In the genomic region with DNA sequence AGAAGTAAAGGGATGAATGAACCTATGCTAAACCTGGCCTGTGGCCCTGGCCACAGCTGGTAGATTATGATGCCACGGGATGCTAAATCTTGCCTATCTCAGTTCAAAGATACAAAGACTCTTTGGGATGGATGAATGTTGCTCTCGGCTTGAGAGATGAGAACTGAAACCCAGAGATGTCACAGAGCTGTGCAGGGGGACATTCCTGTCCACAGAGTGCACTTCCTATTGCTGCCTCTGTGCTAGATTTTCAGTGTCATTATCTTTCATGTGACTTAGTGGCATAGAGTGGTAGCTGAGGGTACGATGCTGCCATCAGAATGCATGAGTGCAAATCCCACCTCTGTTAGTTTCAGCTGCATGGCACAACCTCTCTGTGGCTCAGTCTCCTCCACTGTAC, we compare ENCODE assay signal across 14 cellular contexts. TPM values are rescaled to one million over a fixed set of nuclear protein-coding genes. Genes with fewer than 3 reads are reported as not detected.
DNase-seq lines count a peak whose midpoint lies in the region; ATAC-seq and TF ChIP-seq lines count a peak whose summit lies in the region.
"Had no signal": no experiment of that assay in that cellular context is flagged by ENCODE, and none has a peak within 500 bp of the region (broad histone marks: within the 10 kb centered on the region; RNA-seq: fewer than 3 reads in every experiment).

No MANE protein-coding gene starts in this region.

- intact Hi-C loops in activated CD4-positive, alpha-beta T cell treated with anti-CD3 and anti-CD28 coated beads, Interleukin-2, amount 10 ng/mL, durations not matched to agents 24 days and 14 days (cut with micrococcal nuclease): no loop called here
- intact Hi-C loops in mucosa of descending colon (cut with DNase I, micrococcal nuclease): no loop called here

- no peaks in the 10 kb centered on the region for H3K9me3 Mint-ChIP-seq in activated CD4-positive, alpha-beta T cell treated with anti-CD3 and anti-CD28 coated beads, Interleukin-2, amount 10 ng/mL, durations not matched to agents 24 days and 14 days

- H3K9me3 ChIP-seq in mucosa of descending colon: no peaks in the 10 kb centered on the region
- H3K9me3 ChIP-seq: SJSA1, tibial nerve had no signal

- no peak overlapping the region for H3K4me3 ChIP-seq in GM12865 (ENCODE audit: low read depth, low read length)
- H3K4me3 ChIP-seq in mucosa of descending colon: no peak overlapping the region
- H3K4me3 ChIP-seq: cardiac muscle cell, SJSA1, tibial nerve had no signal

- no peak overlapping the region for H3K4me3 Mint-ChIP-seq in activated CD4-positive, alpha-beta T cell treated with anti-CD3 and anti-CD28 coated beads, Interleukin-2, amount 10 ng/mL, durations not matched to agents 24 days and 14 days

- no peaks in the 10 kb centered on the region for H3K36me3 ChIP-seq in mucosa of descending colon (ENCODE audit: low read depth)
- H3K36me3 ChIP-seq: cardiac muscle cell, SJSA1, tibial nerve had no signal

- peaks cover 3% of the 10 kb centered on the region for H3K36me3 Mint-ChIP-seq in activated CD4-positive, alpha-beta T cell treated with anti-CD3 and anti-CD28 coated beads, Interleukin-2, amount 10 ng/mL, durations not matched to agents 24 days and 14 days (ENCODE audit: low read depth)

- ATAC-seq in GM19372 (IDR thresholded peaks at IDR 0.05; ENCODE audit: low read depth, unreplicated experiment) (peak; percentile 71), HG02938 (IDR thresholded peaks at IDR 0.05; ENCODE audit: unreplicated experiment) (peak; percentile 62), mucosa of descending colon (no peak)

- peaks cover 51% of the 10 kb centered on the region for H3K27me3 Mint-ChIP-seq in activated CD4-positive, alpha-beta T cell treated with anti-CD3 and anti-CD28 coated beads, Interleukin-2, amount 10 ng/mL, durations not matched to agents 24 days and 14 days

- DNase-seq in GM12865 (ENCODE audit: low read depth) (peak; percentile 66), NOMO-1 (lab: John Stamatoyannopoulos, UW; ENCODE audit: unreplicated experiment in 2 of 2) (peak; percentile 27 to 81), NCI-H2171 treated with DMSO at 0.1 percent for 48 hours (lab: John Stamatoyannopoulos, UW) (no peak), mucosa of descending colon (no peak)
- DNase-seq in activated CD4-positive, alpha-beta T cell treated with anti-CD3 and anti-CD28 coated beads, Interleukin-2, amount 10 ng/mL, durations not matched to agents 24 days and 14 days: no peak
- DNase-seq in activated CD8-positive, alpha-beta memory T cell treated with anti-CD3 and anti-CD28 coated beads for 24 hours: no peak
- DNase-seq: activated T-cell treated with anti-CD3 and anti-CD28 coated beads for 4 hours; stimulated activated CD4-positive, alpha-beta T cell treated with anti-CD3 and anti-CD28 coated beads, Interleukin-15, amount 100 ng/mL, for 24 hours had no signal

- peaks cover 37% of the 10 kb centered on the region for H3K4me1 Mint-ChIP-seq in activated CD4-positive, alpha-beta T cell treated with anti-CD3 and anti-CD28 coated beads, Interleukin-2, amount 10 ng/mL, durations not matched to agents 24 days and 14 days

- H3K27ac Mint-ChIP-seq in activated CD4-positive, alpha-beta T cell treated with anti-CD3 and anti-CD28 coated beads, Interleukin-2, amount 10 ng/mL, durations not matched to agents 24 days and 14 days: no peak overlapping the region

- H3K4me1 ChIP-seq in mucosa of descending colon (ENCODE audit: low read depth): peaks cover 15% of the 10 kb centered on the region

- TF ChIP-seq CTCF in GM12865 (IDR thresholded peaks at IDR 0.05; ENCODE audit: insufficient read depth, low read depth, low read length, missing control alignments): no peak
- no peak for TF ChIP-seq CTCF in mucosa of descending colon (IDR thresholded peaks at IDR 0.05)

RNA-seq across cellular contexts. Expression of gene MT1M, which starts 2.3 kb away (rescaled TPM):
- not detected in 2 replicates for total RNA-seq in activated CD4-positive, alpha-beta T cell treated with anti-CD3 and anti-CD28 coated beads, Interleukin-2, amount 10 ng/mL, durations not matched to agents 24 days and 14 days
- total RNA-seq in mucosa of descending colon: 10 to 100 TPM in 2 of 3 donors, 1 to 10 TPM in 1; 9.5 to 40.0 (median 23.3) TPM
- total RNA-seq: cardiac muscle cell, mononuclear cell had no signal

RNA-seq across cellular contexts. Expression of gene MT1E, which starts 4.6 kb away (rescaled TPM):
- total RNA-seq in activated CD4-positive, alpha-beta T cell treated with anti-CD3 and anti-CD28 coated beads, Interleukin-2, amount 10 ng/mL, durations not matched to agents 24 days and 14 days: 136 and 152 TPM in 2 replicates
- total RNA-seq in mucosa of descending colon: 100 to 1,000 TPM in 2 of 3 donors, 10 to 100 TPM in 1; 86.6 to 343 (median 237) TPM

RNA-seq across cellular contexts. Expression of gene MT1A, which starts 8.3 kb away (rescaled TPM):
- total RNA-seq in activated CD4-positive, alpha-beta T cell treated with anti-CD3 and anti-CD28 coated beads, Interleukin-2, amount 10 ng/mL, durations not matched to agents 24 days and 14 days: 1.8 and 2.1 TPM in 2 replicates
- total RNA-seq in mucosa of descending colon: 1 to 10 TPM; 4.5 to 9.7 (median 8.9) TPM
- total RNA-seq: cardiac muscle cell, mononuclear cell, SJSA1 had no signal

RNA-seq across cellular contexts. Expression of gene MT1B, which starts 21.6 kb away (rescaled TPM):
- not detected in 2 replicates for total RNA-seq in activated CD4-positive, alpha-beta T cell treated with anti-CD3 and anti-CD28 coated beads, Interleukin-2, amount 10 ng/mL, durations not matched to agents 24 days and 14 days
- total RNA-seq in mucosa of descending colon: not detected
- total RNA-seq: cardiac muscle cell, mononuclear cell, SJSA1, tibial nerve had no signal

RNA-seq across cellular contexts. Expression of gene MT2A, which starts 21.8 kb away (rescaled TPM):
- total RNA-seq in activated CD4-positive, alpha-beta T cell treated with anti-CD3 and anti-CD28 coated beads, Interleukin-2, amount 10 ng/mL, durations not matched to agents 24 days and 14 days: 465 TPM in 2 replicates
- total RNA-seq in mucosa of descending colon: 100 to 1,000 TPM in 2 of 3 donors, 10 to 100 TPM in 1; 100.0 to 211 (median 206) TPM
- total RNA-seq: cardiac muscle cell had no signal

Comparison
In these comparisons a context has a peak if more than half of its experiments do, and no peak if none do; other contexts are left out.
1. DNase-seq: peak in GM12865 (single experiment) and NOMO-1 (2 of 2); none in NCI-H2171 treated with DMSO at 0.1 percent for 48 hours (single experiment), activated CD4-positive, alpha-beta T cell treated with anti-CD3 and anti-CD28 coated beads, Interleukin-2, amount 10 ng/mL, durations not matched to agents 24 days and 14 days (single experiment), mucosa of descending colon (0 of 3) and activated CD8-positive, alpha-beta memory T cell treated with anti-CD3 and anti-CD28 coated beads for 24 hours (single experiment).
2. RNA of gene MT1M, which starts 2.3 kb away (total RNA-seq): 9.5 to 40.0 TPM in mucosa of descending colon; not detected in activated CD4-positive, alpha-beta T cell treated with anti-CD3 and anti-CD28 coated beads, Interleukin-2, amount 10 ng/mL, durations not matched to agents 24 days and 14 days; every median in the first group is over 10 times any median in the second.